In genomic region chr1:115641762-115642167, GRCh38 we compare ENCODE assay signal across 1 cellular context.
TF ChIP-seq lines count a peak whose summit lies in the region.

Gene VANGL1 (plus strand): TSS chr1:115641970. CDS start chr1:115651414, 9,444 bp downstream.

TF ChIP-seq in K562, 482 proteins besides CTCF, POLR2A, EP300 and RAD21 (continued from another document):
- TF ChIP-seq RREB1 (CRISPR knock-in tag; IDR thresholded peaks at IDR 0.05) (0 out of 2 replicates have a peak, but pooled peaks have one; percentile 58), ZC3H4 (CRISPR knock-in tag; IDR thresholded peaks at IDR 0.05; ENCODE audit: borderline replicate concordance) (no peak), KDM5B (IDR thresholded peaks at IDR 0.05; ENCODE audit: insufficient replicate concordance, low read depth, low read length) (no peak), TCF15 (CRISPR knock-in tag; IDR thresholded peaks at IDR 0.05) (no peak), STAT5A (IDR thresholded peaks at IDR 0.05; ENCODE audit: borderline replicate concordance, low read length) (no peak), VEZF1 (CRISPR knock-in tag; IDR thresholded peaks at IDR 0.05) (peak; percentile 61), SIN3B (IDR thresholded peaks at IDR 0.05; ENCODE audit: low read depth) (peak; percentile 57; the same call in 1 of the 2 replicates), CCNT2 (IDR thresholded peaks at IDR 0.05; ENCODE audit: borderline replicate concordance, extremely low read depth, insufficient read length, low read depth, low read length) (peak; percentile 56), MYC (IDR thresholded peaks at IDR 0.05; ENCODE audit: low read depth, low read length) (0 out of 2 replicates have a peak, but pooled peaks have one; percentile 3), MYC (CRISPR knock-in tag; IDR thresholded peaks at IDR 0.05; ENCODE audit: borderline replicate concordance, low read depth) (no peak), E2F6 (IDR thresholded peaks at IDR 0.05; ENCODE audit: borderline replicate concordance in 1 of 2, extremely low read depth in 1 of 2, insufficient read depth in 1 of 2, insufficient read length in 1 of 2, low read depth in 1 of 2, low read length in 1 of 2, poor library complexity in 1 of 2, severe bottlenecking in 1 of 2) (peak in 1 of 2 experiments; percentile 64), SP1 (CRISPR knock-in tag; IDR thresholded peaks at IDR 0.05) (no peak), ZNF436 (CRISPR knock-in tag; IDR thresholded peaks at IDR 0.05) (no peak), CEBPB (tag; IDR thresholded peaks at IDR 0.05) (no peak), SETDB1 (IDR thresholded peaks at IDR 0.05; ENCODE audit: low read length) (no peak)
